Comparison of ENCODE assay signal across 18 cellular contexts in the genomic region with DNA sequence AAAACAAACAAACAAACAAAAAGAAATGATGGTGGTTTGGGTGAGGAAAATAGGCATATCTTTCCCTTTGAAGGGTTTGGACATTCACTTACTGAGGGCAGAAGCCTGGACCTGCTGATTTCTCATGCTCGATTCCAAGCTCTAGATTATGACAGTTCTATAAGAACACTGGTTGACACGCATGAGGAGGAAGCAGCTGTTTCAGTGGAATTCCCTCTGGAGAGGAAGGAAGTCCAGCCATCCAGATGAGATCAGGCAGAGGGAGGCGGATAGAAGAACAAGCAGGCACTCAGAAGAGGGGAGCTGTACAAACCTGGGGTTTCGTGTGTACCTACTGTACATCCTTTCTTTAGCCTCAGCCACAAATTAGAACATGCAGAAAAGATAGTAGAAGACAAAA.
DNase-seq lines count a peak whose midpoint lies in the region; ATAC-seq and TF ChIP-seq lines count a peak whose summit lies in the region.
"Had no signal": no experiment of that assay in that cellular context is flagged by ENCODE, and none has a peak within 500 bp of the region (broad histone marks: within the 10 kb centered on the region; RNA-seq: fewer than 3 reads in every experiment).

No MANE protein-coding gene starts in this region.

- no peak overlapping the region for H2AK5ac ChIP-seq in mesenchymal stem cell (ENCODE audit: low read length, severe bottlenecking)

- ATAC-seq in GM21381 (IDR thresholded peaks at IDR 0.05; ENCODE audit: unreplicated experiment): no peak
- no peak for ATAC-seq in GM19035 (IDR thresholded peaks at IDR 0.05; ENCODE audit: unreplicated experiment)

- H3K18ac ChIP-seq in mesenchymal stem cell (ENCODE audit: low read depth in 1 of 2, low read length in 2 of 2): peak overlapping the region in 1 of 2 experiments; percentile 28

- H3K79me1 ChIP-seq in mesenchymal stem cell (replicated peaks; ENCODE audit: low read length, poor library complexity, severe bottlenecking): no peaks in the 10 kb centered on the region

- H3K27me3 Mint-ChIP-seq in HFFc6 (ENCODE audit: insufficient read depth): peaks cover 2% of the 10 kb centered on the region; the same call in 1 of the 2 replicates

- H3K9ac ChIP-seq in mesenchymal stem cell (ENCODE audit: low read length): peak overlapping the region; percentile 54
- H3K9ac ChIP-seq: KMS-11 had no signal

- TF ChIP-seq CTCF in AG10803 (conservative IDR thresholded peaks at IDR 0.05; ENCODE audit: low read length) (no peak), HFFc6 (IDR thresholded peaks at IDR 0.05) (no peak), epithelial cell of esophagus (IDR thresholded peaks at IDR 0.05; ENCODE audit: insufficient read depth, low read depth, low read length, missing control alignments) (no peak)

- peaks cover 41% of the 10 kb centered on the region for H3K4me1 Mint-ChIP-seq in HFFc6 (ENCODE audit: low read depth)
- H3K4me1 Mint-ChIP-seq: activated naive CD8-positive, alpha-beta T cell treated with anti-CD3 and anti-CD28 coated beads, Interleukin-2, amount 10 ng/mL, durations not matched to agents 7 days and 5 days had no signal

- no peak overlapping the region for H3K4ac ChIP-seq in mesenchymal stem cell (ENCODE audit: low read depth in 1 of 2, low read length in 2 of 2)

- 30% methylated on average over 2 of the region's 4 CpGs for WGBS in mesenchymal stem cell

- no peak overlapping the region for H3K4me2 ChIP-seq in mesenchymal stem cell (ENCODE audit: low read length, poor library complexity, severe bottlenecking)
- H3K4me2 ChIP-seq: KMS-11 had no signal

- H3K14ac ChIP-seq in mesenchymal stem cell (ENCODE audit: low read length in 2 of 2): no peak overlapping the region

- peak; percentile 76 for DNase-seq in AG10803 (ENCODE audit: low read depth)
- peak; percentile 12 for DNase-seq in HFFc6
- DNase-seq in epithelial cell of esophagus (ENCODE audit: low read depth): peak; percentile 8
- DNase-seq in mesenchymal stem cell: peak; percentile 63
- DNase-seq in middle frontal gyrus (ENCODE audit: extremely low spot score, low spot score): no peak
- DNase-seq in SW480 (ENCODE audit: low spot score): no peak
- DNase-seq: activated CD4-positive, alpha-beta T cell treated with anti-CD3 and anti-CD28 coated beads, Interleukin-2, amount 50 U/mL, for 1 hour; activated naive CD8-positive, alpha-beta T cell treated with anti-CD3 and anti-CD28 coated beads, Interleukin-2, amount 10 ng/mL, durations not matched to agents 7 days and 5 days; effector CD8-positive, alpha-beta T cell; kidney; NCI-H1105 treated with DMSO at 0.1 percent for 48 hours; NCI-H226; ovary had no signal

- no peak overlapping the region for H3K4me3 Mint-ChIP-seq in HFFc6
- H3K4me3 Mint-ChIP-seq: activated naive CD8-positive, alpha-beta T cell treated with anti-CD3 and anti-CD28 coated beads, Interleukin-2, amount 10 ng/mL, durations not matched to agents 7 days and 5 days had no signal

- peaks cover 4% of the 10 kb centered on the region for H3K4me1 ChIP-seq in mesenchymal stem cell (ENCODE audit: control insufficient read depth, insufficient read depth, low read depth, low read length)

- H4K8ac ChIP-seq in mesenchymal stem cell (ENCODE audit: low read length): no peak overlapping the region

- H2BK15ac ChIP-seq in mesenchymal stem cell (ENCODE audit: low read depth, poor library complexity, severe bottlenecking): no peak overlapping the region

- H3K23ac ChIP-seq in mesenchymal stem cell (ENCODE audit: low read length in 2 of 2): no peak overlapping the region

- no peaks in the 10 kb centered on the region for H3K27me3 ChIP-seq in mesenchymal stem cell (ENCODE audit: control insufficient read depth in 1 of 2, insufficient read depth in 1 of 2, low read length in 2 of 2)
- H3K27me3 ChIP-seq: cardiac muscle cell, ovary had no signal

- no peaks in the 10 kb centered on the region for H3K9me3 ChIP-seq in mesenchymal stem cell (ENCODE audit: control insufficient read depth, low read length)
- H3K9me3 ChIP-seq: ovary had no signal

- H3K9me3 Mint-ChIP-seq in HFFc6: no peaks in the 10 kb centered on the region

- no peak overlapping the region for H3K27ac ChIP-seq in mesenchymal stem cell (ENCODE audit: low read length, poor library complexity, severe bottlenecking)
- H3K27ac ChIP-seq: cardiac muscle cell, KMS-11, ovary, SK-N-MC had no signal

- H4K91ac ChIP-seq in mesenchymal stem cell (ENCODE audit: low read length): no peak overlapping the region

- H3K4me3 ChIP-seq in AG10803 (ENCODE audit: low read length) (no peak overlapping the region), epithelial cell of esophagus (ENCODE audit: low read length) (no peak overlapping the region), mesenchymal stem cell (ENCODE audit: insufficient read depth in 1 of 2, low read depth in 1 of 2, low read length in 2 of 2) (no peak overlapping the region)
- H3K4me3 ChIP-seq: cardiac muscle cell, ovary, SK-N-MC had no signal

- peak overlapping the region; percentile 10; the same call in 1 of the 2 replicates for H3K27ac Mint-ChIP-seq in HFFc6
- H3K27ac Mint-ChIP-seq: activated naive CD8-positive, alpha-beta T cell treated with anti-CD3 and anti-CD28 coated beads, Interleukin-2, amount 10 ng/mL, durations not matched to agents 7 days and 5 days had no signal

- no peak overlapping the region for H2BK120ac ChIP-seq in mesenchymal stem cell (ENCODE audit: low read depth, low read length)

- no peak overlapping the region for H2BK12ac ChIP-seq in mesenchymal stem cell (ENCODE audit: low read length in 2 of 2)

- no peak overlapping the region for H2BK5ac ChIP-seq in mesenchymal stem cell (ENCODE audit: low read depth, low read length, poor library complexity, severe bottlenecking)

- H3K36me3 ChIP-seq in mesenchymal stem cell (ENCODE audit: control insufficient read depth in 1 of 2, insufficient read depth in 2 of 2, low read depth in 1 of 2, low read length in 2 of 2): no peaks in the 10 kb centered on the region
- H3K36me3 ChIP-seq: cardiac muscle cell, ovary had no signal

- H3K36me3 Mint-ChIP-seq in HFFc6 (ENCODE audit: low read depth): no peaks in the 10 kb centered on the region; the same call in 1 of the 2 replicates
- H3K36me3 Mint-ChIP-seq: activated naive CD8-positive, alpha-beta T cell treated with anti-CD3 and anti-CD28 coated beads, Interleukin-2, amount 10 ng/mL, durations not matched to agents 7 days and 5 days had no signal

- H2AFZ ChIP-seq in mesenchymal stem cell (ENCODE audit: low read depth, low read length): no peak overlapping the region

Comparison
In these comparisons a context has a peak if more than half of its experiments do, and no peak if none do; other contexts are left out.
1. DNase-seq: peak in AG10803 (single experiment), HFFc6 (single experiment), epithelial cell of esophagus (single experiment) and mesenchymal stem cell (single experiment); none in middle frontal gyrus (single experiment) and SW480 (single experiment).